Comparison of ENCODE assay signal across 1 cellular context in genomic region chr9:93871286-93871685, GRCh38.
TF ChIP-seq lines count a peak whose summit lies in the region.

No MANE protein-coding gene starts in this region.

TF ChIP-seq in GM23338, 12 proteins besides CTCF, POLR2A, EP300 and RAD21 (continued from another document):
- TF ChIP-seq, protein P1, sequence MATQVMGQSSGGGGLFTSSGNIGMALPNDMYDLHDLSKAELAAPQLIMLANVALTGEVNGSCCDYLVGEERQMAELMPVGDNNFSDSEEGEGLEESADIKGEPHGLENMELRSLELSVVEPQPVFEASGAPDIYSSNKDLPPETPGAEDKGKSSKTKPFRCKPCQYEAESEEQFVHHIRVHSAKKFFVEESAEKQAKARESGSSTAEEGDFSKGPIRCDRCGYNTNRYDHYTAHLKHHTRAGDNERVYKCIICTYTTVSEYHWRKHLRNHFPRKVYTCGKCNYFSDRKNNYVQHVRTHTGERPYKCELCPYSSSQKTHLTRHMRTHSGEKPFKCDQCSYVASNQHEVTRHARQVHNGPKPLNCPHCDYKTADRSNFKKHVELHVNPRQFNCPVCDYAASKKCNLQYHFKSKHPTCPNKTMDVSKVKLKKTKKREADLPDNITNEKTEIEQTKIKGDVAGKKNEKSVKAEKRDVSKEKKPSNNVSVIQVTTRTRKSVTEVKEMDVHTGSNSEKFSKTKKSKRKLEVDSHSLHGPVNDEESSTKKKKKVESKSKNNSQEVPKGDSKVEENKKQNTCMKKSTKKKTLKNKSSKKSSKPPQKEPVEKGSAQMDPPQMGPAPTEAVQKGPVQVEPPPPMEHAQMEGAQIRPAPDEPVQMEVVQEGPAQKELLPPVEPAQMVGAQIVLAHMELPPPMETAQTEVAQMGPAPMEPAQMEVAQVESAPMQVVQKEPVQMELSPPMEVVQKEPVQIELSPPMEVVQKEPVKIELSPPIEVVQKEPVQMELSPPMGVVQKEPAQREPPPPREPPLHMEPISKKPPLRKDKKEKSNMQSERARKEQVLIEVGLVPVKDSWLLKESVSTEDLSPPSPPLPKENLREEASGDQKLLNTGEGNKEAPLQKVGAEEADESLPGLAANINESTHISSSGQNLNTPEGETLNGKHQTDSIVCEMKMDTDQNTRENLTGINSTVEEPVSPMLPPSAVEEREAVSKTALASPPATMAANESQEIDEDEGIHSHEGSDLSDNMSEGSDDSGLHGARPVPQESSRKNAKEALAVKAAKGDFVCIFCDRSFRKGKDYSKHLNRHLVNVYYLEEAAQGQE (IDR thresholded peaks at IDR 0.05; ENCODE audit: unreplicated experiment): no peak
- TF ChIP-seq, protein P2, sequence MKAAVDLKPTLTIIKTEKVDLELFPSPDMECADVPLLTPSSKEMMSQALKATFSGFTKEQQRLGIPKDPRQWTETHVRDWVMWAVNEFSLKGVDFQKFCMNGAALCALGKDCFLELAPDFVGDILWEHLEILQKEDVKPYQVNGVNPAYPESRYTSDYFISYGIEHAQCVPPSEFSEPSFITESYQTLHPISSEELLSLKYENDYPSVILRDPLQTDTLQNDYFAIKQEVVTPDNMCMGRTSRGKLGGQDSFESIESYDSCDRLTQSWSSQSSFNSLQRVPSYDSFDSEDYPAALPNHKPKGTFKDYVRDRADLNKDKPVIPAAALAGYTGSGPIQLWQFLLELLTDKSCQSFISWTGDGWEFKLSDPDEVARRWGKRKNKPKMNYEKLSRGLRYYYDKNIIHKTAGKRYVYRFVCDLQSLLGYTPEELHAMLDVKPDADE (IDR thresholded peaks at IDR 0.05): no peak
